Comparison of ENCODE assay signal across 27 cellular contexts in the genomic region with DNA sequence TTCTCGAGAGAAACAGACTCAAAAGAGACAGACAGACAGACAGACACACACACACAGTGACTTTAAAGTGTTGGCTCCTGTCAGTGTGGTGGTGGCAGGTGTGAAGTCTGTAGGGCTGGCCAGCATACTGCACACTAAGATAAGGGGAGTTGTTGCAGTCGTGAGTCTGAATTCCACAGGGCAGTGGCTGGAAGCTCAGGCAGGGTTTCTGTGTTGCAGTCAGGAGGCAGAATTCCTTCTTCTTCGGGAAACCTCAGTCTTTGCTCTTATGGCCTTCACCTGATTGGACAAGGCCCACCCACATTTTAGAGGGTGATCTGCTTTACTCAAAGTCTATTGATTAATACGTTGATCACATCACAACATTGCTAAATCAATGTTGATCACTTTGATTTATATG.
"Had no signal": no experiment of that assay in that cellular context is flagged by ENCODE, and none has a peak within 500 bp of the region (broad histone marks: within the 10 kb centered on the region; RNA-seq: fewer than 3 reads in every experiment).

No MANE protein-coding gene starts in this region.

- H3K4me1 ChIP-seq: ascending aorta, neural progenitor cell, right lobe of liver, upper lobe of right lung had no signal

- H3K9me3 Mint-ChIP-seq: activated CD4-positive, alpha-beta memory T cell treated with anti-CD3 and anti-CD28 coated beads for 36 hours; activated T-cell treated with anti-CD3 and anti-CD28 coated beads, Interleukin-2, amount 50 U/mL, for 24 hours; activated T-helper 2 cell treated with anti-CD3 and anti-CD28 coated beads, Interferon-gamma antibody, Interleukin-2, Interleukin-4, amounts not matched to agents 10 μg/mL and 5 μg/mL and 100 μg/mL, durations not matched to agents 14 hours and 24 hours and 36 hours; neural progenitor cell; stimulated activated effector memory CD8-positive, alpha-beta T cell treated with anti-CD3 and anti-CD28 coated beads, Interleukin-12 subunit alpha, Interleukin-12 subunit beta, amount 100 ng/mL, for 72 hours; T-helper 2 cell treated with Interferon-gamma antibody and Interleukin-4, amounts not matched to agents 5 μg/mL and 100 μg/mL, for 36 hours had no signal

- H3K4me3 Mint-ChIP-seq: activated CD4-positive, alpha-beta memory T cell treated with anti-CD3 and anti-CD28 coated beads for 36 hours; activated CD8-positive, alpha-beta memory T cell treated with anti-CD3 and anti-CD28 coated beads, Interleukin-2, amount 10 ng/mL, durations not matched to agents 7 days and 5 days; activated T-cell treated with anti-CD3 and anti-CD28 coated beads, Interleukin-2, amount 50 U/mL, for 24 hours; naive B cell; neural progenitor cell; stimulated activated effector memory CD8-positive, alpha-beta T cell treated with anti-CD3 and anti-CD28 coated beads, Interleukin-12 subunit alpha, Interleukin-12 subunit beta, amount 100 ng/mL, for 72 hours; T-helper 2 cell treated with Interferon-gamma antibody and Interleukin-4, amounts not matched to agents 5 μg/mL and 100 μg/mL, for 36 hours; WTC11 had no signal

- H3K4me1 Mint-ChIP-seq: activated CD8-positive, alpha-beta memory T cell treated with anti-CD3 and anti-CD28 coated beads, Interleukin-2, amount 10 ng/mL, durations not matched to agents 7 days and 5 days; naive B cell; neural progenitor cell; stimulated activated effector memory CD8-positive, alpha-beta T cell treated with anti-CD3 and anti-CD28 coated beads, Interleukin-12 subunit alpha, Interleukin-12 subunit beta, amount 100 ng/mL, for 72 hours had no signal

- H3K27ac Mint-ChIP-seq: activated CD4-positive, alpha-beta memory T cell treated with anti-CD3 and anti-CD28 coated beads for 36 hours; activated CD8-positive, alpha-beta memory T cell treated with anti-CD3 and anti-CD28 coated beads, Interleukin-2, amount 10 ng/mL, durations not matched to agents 7 days and 5 days; activated T-cell treated with anti-CD3 and anti-CD28 coated beads, Interleukin-2, amount 50 U/mL, for 24 hours; activated T-helper 2 cell treated with anti-CD3 and anti-CD28 coated beads, Interferon-gamma antibody, Interleukin-2, Interleukin-4, amounts not matched to agents 10 μg/mL and 5 μg/mL and 100 μg/mL, durations not matched to agents 14 hours and 24 hours and 36 hours; neural progenitor cell; stimulated activated effector memory CD8-positive, alpha-beta T cell treated with anti-CD3 and anti-CD28 coated beads, Interleukin-12 subunit alpha, Interleukin-12 subunit beta, amount 100 ng/mL, for 72 hours; T-helper 2 cell treated with Interferon-gamma antibody and Interleukin-4, amounts not matched to agents 5 μg/mL and 100 μg/mL, for 36 hours; WTC11 had no signal

- H3K9ac ChIP-seq: neural progenitor cell had no signal

- H3K27ac ChIP-seq: ascending aorta, esophagus muscularis mucosa, hepatocyte, neural progenitor cell, ovary, right lobe of liver, SK-N-MC, thoracic aorta, upper lobe of right lung had no signal

- H2AFZ ChIP-seq: hepatocyte, neural progenitor cell had no signal

- H3K36me3 Mint-ChIP-seq: activated CD4-positive, alpha-beta memory T cell treated with anti-CD3 and anti-CD28 coated beads for 36 hours; activated CD8-positive, alpha-beta memory T cell treated with anti-CD3 and anti-CD28 coated beads, Interleukin-2, amount 10 ng/mL, durations not matched to agents 7 days and 5 days; naive B cell; neural progenitor cell; stimulated activated effector memory CD8-positive, alpha-beta T cell treated with anti-CD3 and anti-CD28 coated beads, Interleukin-12 subunit alpha, Interleukin-12 subunit beta, amount 100 ng/mL, for 72 hours; WTC11 had no signal

- H3K27me3 ChIP-seq: ascending aorta, esophagus muscularis mucosa, hepatocyte, neural progenitor cell, ovary, right lobe of liver, upper lobe of right lung had no signal

- H3K4me3 ChIP-seq: ascending aorta, esophagus muscularis mucosa, hepatocyte, neural progenitor cell, ovary, psoas muscle, right lobe of liver, SK-N-MC, smooth muscle cell, thoracic aorta, upper lobe of right lung had no signal

- DNase-seq: activated CD4-positive, alpha-beta memory T cell treated with anti-CD3 and anti-CD28 coated beads for 36 hours; activated CD4-positive, alpha-beta T cell treated with anti-CD3 and anti-CD28 coated beads for 4 hours; activated naive CD4-positive, alpha-beta T cell treated with anti-CD3 and anti-CD28 coated beads, Interleukin-2, amount 50 U/mL, for 16 hours; activated T-cell treated with anti-CD3 and anti-CD28 coated beads, Interleukin-2, amount 50 U/mL, for 24 hours; cerebellar nuclear complex; effector CD8-positive, alpha-beta T cell; mammary epithelial cell; naive B cell; ovary; psoas muscle; stimulated activated CD4-positive, alpha-beta T cell treated with anti-CD3 and anti-CD28 coated beads, Interleukin-4, amount 100 ng/mL, for 1 hour had no signal

- H3K36me3 ChIP-seq: ascending aorta, esophagus muscularis mucosa, neural progenitor cell, ovary, right lobe of liver, thoracic aorta, upper lobe of right lung had no signal

- H3K79me2 ChIP-seq: hepatocyte had no signal

- H3K27me3 Mint-ChIP-seq: activated CD4-positive, alpha-beta memory T cell treated with anti-CD3 and anti-CD28 coated beads for 36 hours; activated CD8-positive, alpha-beta memory T cell treated with anti-CD3 and anti-CD28 coated beads, Interleukin-2, amount 10 ng/mL, durations not matched to agents 7 days and 5 days; activated T-cell treated with anti-CD3 and anti-CD28 coated beads, Interleukin-2, amount 50 U/mL, for 24 hours had no signal

- FAIRE-seq: endothelial cell of umbilical vein, TTC549 had no signal

- H3K4me2 ChIP-seq: hepatocyte, neural progenitor cell, smooth muscle cell had no signal

- H3K9me3 ChIP-seq: ascending aorta, esophagus muscularis mucosa, ovary, psoas muscle, right lobe of liver, thoracic aorta, upper lobe of right lung had no signal

- ATAC-seq: activated CD8-positive, alpha-beta memory T cell treated with anti-CD3 and anti-CD28 coated beads, Interleukin-2, amount 10 ng/mL, durations not matched to agents 7 days and 5 days; right lobe of liver; stimulated activated effector memory CD8-positive, alpha-beta T cell treated with anti-CD3 and anti-CD28 coated beads, Interleukin-12 subunit alpha, Interleukin-12 subunit beta, amount 100 ng/mL, for 72 hours; upper lobe of right lung; WTC11 had no signal
